ENCODE assay signal across 8 cellular contexts in genomic region chrX:124098089-124098488, GRCh38.
DNase-seq lines count a peak whose midpoint lies in the region; ATAC-seq, FAIRE-seq and TF ChIP-seq lines count a peak whose summit lies in the region.

No MANE protein-coding gene starts in this region.

- peaks cover 0 to 4% (median 0%) of the 10 kb centered on the region in 3 donors for H3K4me1 ChIP-seq in gastroesophageal sphincter
- H3K4me1 ChIP-seq in effector memory CD4-positive, alpha-beta T cell (ENCODE audit: control insufficient read depth, insufficient read depth, low read length, poor library complexity, severe bottlenecking): no peaks in the 10 kb centered on the region

- H3K4me1 Mint-ChIP-seq in type B pancreatic cell (ENCODE audit: unreplicated experiment): no peaks in the 10 kb centered on the region
- H3K4me1 Mint-ChIP-seq in activated T-helper 17 cell treated with anti-CD3 and anti-CD28 coated beads, Interleukin-2, amount 50 U/mL, for 72 hours: no peaks in the 10 kb centered on the region

- H3K36me3 Mint-ChIP-seq in type B pancreatic cell: peaks cover 5% of the 10 kb centered on the region
- peaks cover 80% of the 10 kb centered on the region for H3K36me3 Mint-ChIP-seq in activated T-helper 17 cell treated with anti-CD3 and anti-CD28 coated beads, Interleukin-2, amount 50 U/mL, for 72 hours (ENCODE audit: low read depth)

- H3K27me3 Mint-ChIP-seq in type B pancreatic cell: no peaks in the 10 kb centered on the region
- H3K27me3 Mint-ChIP-seq in activated T-helper 17 cell treated with anti-CD3 and anti-CD28 coated beads, Interleukin-2, amount 50 U/mL, for 72 hours: no peaks in the 10 kb centered on the region

- no peak overlapping the region for H3K4me3 ChIP-seq in gastroesophageal sphincter
- no peak overlapping the region for H3K4me3 ChIP-seq in effector memory CD4-positive, alpha-beta T cell (ENCODE audit: insufficient read depth, low read depth, low read length, poor library complexity, severe bottlenecking)

- TF ChIP-seq CTCF in gastroesophageal sphincter (IDR thresholded peaks at IDR 0.05) (peak; percentile 25 to 63 (median 37)), type B pancreatic cell (conservative IDR thresholded peaks at IDR 0.05) (peak; percentile 87)

- ATAC-seq in HG02870 (IDR thresholded peaks at IDR 0.05; ENCODE audit: unreplicated experiment) (peak; percentile 65), gastroesophageal sphincter (no peak)
- ATAC-seq in activated T-helper 17 cell treated with anti-CD3 and anti-CD28 coated beads, Interleukin-2, amount 50 U/mL, for 72 hours (replicated peaks): no peak

- no peak overlapping the region for H3K4me3 Mint-ChIP-seq in type B pancreatic cell
- no peak overlapping the region for H3K4me3 Mint-ChIP-seq in activated T-helper 17 cell treated with anti-CD3 and anti-CD28 coated beads, Interleukin-2, amount 50 U/mL, for 72 hours

- H3K27ac ChIP-seq in gastroesophageal sphincter: peak overlapping the region in 1 of 4 donors; percentile 11
- H3K27ac ChIP-seq in effector memory CD4-positive, alpha-beta T cell (ENCODE audit: insufficient read depth, low read length, poor library complexity, severe bottlenecking): no peak overlapping the region

- H3K9me3 Mint-ChIP-seq in type B pancreatic cell: no peaks in the 10 kb centered on the region
- no peaks in the 10 kb centered on the region for H3K9me3 Mint-ChIP-seq in activated T-helper 17 cell treated with anti-CD3 and anti-CD28 coated beads, Interleukin-2, amount 50 U/mL, for 72 hours

- no peaks in the 10 kb centered on the region for H3K9me3 ChIP-seq in gastroesophageal sphincter
- H3K9me3 ChIP-seq in effector memory CD4-positive, alpha-beta T cell (ENCODE audit: control insufficient read depth, low read length): no peaks in the 10 kb centered on the region

- no peak for TF ChIP-seq POLR2A in gastroesophageal sphincter (IDR thresholded peaks at IDR 0.05)

- H3K36me3 ChIP-seq in gastroesophageal sphincter: peaks cover 0 to 19% of the 10 kb centered on the region in 2 donors
- H3K36me3 ChIP-seq in effector memory CD4-positive, alpha-beta T cell (ENCODE audit: control insufficient read depth, insufficient read depth, low read length): peaks cover 21% of the 10 kb centered on the region

- no peak for FAIRE-seq in GM19239 (lab: Jason Lieb, UNC)

- TF ChIP-seq EP300 in gastroesophageal sphincter (IDR thresholded peaks at IDR 0.05): no peak

- no peak overlapping the region for H3K27ac Mint-ChIP-seq in type B pancreatic cell
- no peak overlapping the region for H3K27ac Mint-ChIP-seq in activated T-helper 17 cell treated with anti-CD3 and anti-CD28 coated beads, Interleukin-2, amount 50 U/mL, for 72 hours

- H3K27me3 ChIP-seq in gastroesophageal sphincter: no peaks in the 10 kb centered on the region
- no peaks in the 10 kb centered on the region for H3K27me3 ChIP-seq in effector memory CD4-positive, alpha-beta T cell (replicated peaks; ENCODE audit: control insufficient read depth, insufficient read depth, low read length, poor library complexity, severe bottlenecking)

- peak; percentile 14 for DNase-seq in DMS114 treated with DMSO at 0.1 percent for 48 hours (lab: John Stamatoyannopoulos, UW; ENCODE audit: unreplicated experiment)
- peak; percentile 4 for DNase-seq in SKM-1 (lab: John Stamatoyannopoulos, UW; ENCODE audit: unreplicated experiment)
- DNase-seq in type B pancreatic cell (ENCODE audit: extremely low spot score, unreplicated experiment): no peak
- DNase-seq in GM19239 (ENCODE audit: insufficient read length, low spot score): no peak
- DNase-seq in effector memory CD4-positive, alpha-beta T cell: no peak

Comparison
In these comparisons a context has a peak if more than half of its experiments do, and no peak if none do; other contexts are left out.
1. DNase-seq: peak in DMS114 treated with DMSO at 0.1 percent for 48 hours (single experiment) and SKM-1 (single experiment); none in type B pancreatic cell (single experiment), GM19239 (single experiment) and effector memory CD4-positive, alpha-beta T cell (0 of 3).